In genomic region chr10:32174349-32174893, GRCh38 we compare ENCODE assay signal across 19 cellular contexts.
DNase-seq lines count a peak whose midpoint lies in the region; ATAC-seq, FAIRE-seq and TF ChIP-seq lines count a peak whose summit lies in the region.
"Had no signal": no experiment of that assay in that cellular context is flagged by ENCODE, and none has a peak within 500 bp of the region (broad histone marks: within the 10 kb centered on the region; RNA-seq: fewer than 3 reads in every experiment).

No MANE protein-coding gene starts in this region.

- H3K4me3 Mint-ChIP-seq in GM23338 = no peak overlapping the region
- H3K4me3 Mint-ChIP-seq: CD4-positive, alpha-beta memory T cell; H9; HFFc6 had no signal

- H4K20me1 ChIP-seq in GM23338 (replicated peaks; ENCODE audit: insufficient read depth) = no peaks in the 10 kb centered on the region

- no peaks in the 10 kb centered on the region; the same call in 1 of the 3 replicates for H3K9me3 Mint-ChIP-seq in GM23338
- H3K9me3 Mint-ChIP-seq: H9, HFFc6 had no signal

- no peaks in the 10 kb centered on the region; the same call in 2 of the 3 replicates for H3K4me1 Mint-ChIP-seq in GM23338
- H3K4me1 Mint-ChIP-seq: CD4-positive, alpha-beta memory T cell had no signal

- no peaks in the 10 kb centered on the region for H3K79me2 ChIP-seq in GM23338 (replicated peaks; ENCODE audit: insufficient read depth)

- peaks cover 1% of the 10 kb centered on the region for H3K27me3 Mint-ChIP-seq in GM23338 (ENCODE audit: insufficient read depth, low read depth, poor library complexity)
- H3K27me3 Mint-ChIP-seq: CD4-positive, alpha-beta memory T cell had no signal

- no peaks in the 10 kb centered on the region for H3K9me2 ChIP-seq in GM23338 (ENCODE audit: insufficient read depth)

- no peak overlapping the region for H3K4me2 ChIP-seq in GM23338

- H3K36me3 Mint-ChIP-seq in GM23338 (ENCODE audit: low read depth) = no peaks in the 10 kb centered on the region
- H3K36me3 Mint-ChIP-seq: CD4-positive, alpha-beta memory T cell had no signal

- DNase-seq in GM23338 (ENCODE audit: low spot score) = no peak
- peak; percentile 34 for DNase-seq in fibroblast of gingiva (ENCODE audit: low read depth)
- DNase-seq in mesenteric fat pad (ENCODE audit: low spot score) = peak; percentile 18
- no peak for DNase-seq in frontal cortex (ENCODE audit: low spot score in 2 of 2)
- no peak for DNase-seq in kidney glomerular epithelial cell (lab: John Stamatoyannopoulos, UW)
- DNase-seq: C1 segment of cervical spinal cord; Calu3; CD4-positive, alpha-beta memory T cell; COR-L47; DMS79; EL; GDM1; GM23248; H9; HFFc6 had no signal

- H2AFZ ChIP-seq in GM23338 = peak overlapping the region; percentile 32; the same call in 1 of the 2 replicates
- H2AFZ ChIP-seq: GM23248 had no signal

- no peaks in the 10 kb centered on the region for H3K9me3 ChIP-seq in HEK293 (ENCODE audit: control insufficient read depth, insufficient read depth, low read depth, low read length)

- H3K36me3 ChIP-seq in GM23338 (ENCODE audit: insufficient read depth) (no peaks in the 10 kb centered on the region), HEK293 (ENCODE audit: control insufficient read depth in 2 of 2, insufficient read depth in 1 of 2, low read length in 2 of 2) (no peaks in the 10 kb centered on the region)

- H3K4me1 ChIP-seq in GM23338 (ENCODE audit: insufficient read depth) = no peaks in the 10 kb centered on the region
- no peaks in the 10 kb centered on the region for H3K4me1 ChIP-seq in HEK293 (ENCODE audit: control insufficient read depth, insufficient read depth, low read length)

- no peak for FAIRE-seq in frontal cortex (lab: Jason Lieb, UNC)
- FAIRE-seq: GM12878, GM19239 had no signal

- no peak overlapping the region for H3K4me3 ChIP-seq in GM23338
- H3K4me3 ChIP-seq in HEK293 (ENCODE audit: low read depth, low read length) = no peak overlapping the region
- H3K4me3 ChIP-seq: GM12878, GM23248 had no signal

- no peak for TF ChIP-seq CTCF in GM23338 (conservative IDR thresholded peaks at IDR 0.05; ENCODE audit: low read depth in 2 of 2)
- no peak for TF ChIP-seq CTCF in HEK293 (tag by site-specific recombination; IDR thresholded peaks at IDR 0.05)

- no peak for ATAC-seq in GM23338
- ATAC-seq: GM12878, HCT116 had no signal

- POLR2A ChIA-PET in HEK293 (lab: Yijun Ruan, JAX) = no interaction called here

- no peaks in the 10 kb centered on the region for H3K27me3 ChIP-seq in GM23338 (ENCODE audit: insufficient read depth)

- H3K27ac ChIP-seq in GM23338 (ENCODE audit: low read depth) = no peak overlapping the region
- H3K27ac ChIP-seq in HEK293 (ENCODE audit: extremely low read depth, low read depth, low read length) = no peak overlapping the region
- H3K27ac ChIP-seq: GM23248 had no signal

- no peaks in the 10 kb centered on the region for H3F3A ChIP-seq in GM23338 (replicated peaks; ENCODE audit: low read depth)

- no peak overlapping the region for H3K27ac Mint-ChIP-seq in GM23338
- H3K27ac Mint-ChIP-seq: CD4-positive, alpha-beta memory T cell; H9; HFFc6 had no signal

- CTCF ChIA-PET in HEK293 (lab: Yijun Ruan, JAX) = no interaction called here

TF ChIP-seq in GM23338, 12 proteins besides CTCF, POLR2A, EP300 and RAD21 (continues in another document):
- no peak for TF ChIP-seq ETS1 (IDR thresholded peaks at IDR 0.05)
- no peak for TF ChIP-seq EZH2phosphoT487 (IDR thresholded peaks at IDR 0.05; ENCODE audit: unreplicated experiment)

TF ChIP-seq in HEK293, 187 proteins besides CTCF, POLR2A, EP300 and RAD21:
- no peak for TF ChIP-seq ZBTB21 (tag by site-specific recombination; IDR thresholded peaks at IDR 0.05)
- TF ChIP-seq SETDB1 (IDR thresholded peaks at IDR 0.05; ENCODE audit: insufficient read length, low read length) = peak; percentile 28
- TF ChIP-seq ZNF140 (tag by site-specific recombination; IDR thresholded peaks at IDR 0.05) = peak; percentile 96

Comparison
In these comparisons a context has a peak if more than half of its experiments do, and no peak if none do; other contexts are left out.
1. DNase-seq: peak in fibroblast of gingiva (single experiment) and mesenteric fat pad (single experiment); none in GM23338 (single experiment), frontal cortex (0 of 2) and kidney glomerular epithelial cell (single experiment).